ENCODE assay signal across 11 cellular contexts in the genomic region with DNA sequence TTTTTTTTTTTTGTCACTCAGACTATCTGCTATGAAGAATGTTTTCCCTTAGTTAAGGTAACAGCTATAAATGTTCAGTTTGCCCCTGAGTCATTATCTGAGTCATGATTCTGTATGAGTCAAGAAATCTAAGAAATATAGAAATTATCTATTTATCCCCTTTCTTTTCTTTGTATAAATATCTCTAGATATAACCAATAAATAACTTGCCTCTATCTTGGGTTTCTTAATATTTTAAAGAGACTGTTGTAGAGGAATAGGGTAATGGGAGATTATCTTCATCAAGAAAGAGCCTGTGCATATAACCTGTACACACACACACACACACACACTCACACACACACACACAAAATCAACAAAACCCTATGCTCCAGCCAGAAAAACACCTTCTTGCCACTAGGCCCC.
DNase-seq lines count a peak whose midpoint lies in the region; ATAC-seq and TF ChIP-seq lines count a peak whose summit lies in the region.
"Had no signal": no experiment of that assay in that cellular context is flagged by ENCODE, and none has a peak within 500 bp of the region (broad histone marks: within the 10 kb centered on the region; RNA-seq: fewer than 3 reads in every experiment).

No MANE protein-coding gene starts in this region.

- DNase-seq in Calu3 (no peak), HPDE6-E6E7 (ENCODE audit: extremely low spot score) (peak; percentile 37), amniotic epithelial cell (ENCODE audit: low read depth) (peak; percentile 71), glomerular visceral epithelial cell (ENCODE audit: extremely low spot score) (peak; percentile 52), psoas muscle (no peak), NCI-H446 (lab: John Stamatoyannopoulos, UW) (no peak), NAMALWA (ENCODE audit: low spot score) (no peak), natural killer cell (no peak)
- DNase-seq: aorta, NCI-H1092 had no signal

- H3K9me3 Mint-ChIP-seq in Calu3 (ENCODE audit: low read depth, unreplicated experiment) (no peaks in the 10 kb centered on the region), natural killer cell (no peaks in the 10 kb centered on the region)

- H3K27me3 Mint-ChIP-seq in Calu3 (ENCODE audit: unreplicated experiment): no peaks in the 10 kb centered on the region
- H3K27me3 Mint-ChIP-seq in natural killer cell (ENCODE audit: low read depth in 2 of 2): no peaks in the 10 kb centered on the region

- no peak overlapping the region for H3K27ac ChIP-seq in psoas muscle

- H3K9me3 ChIP-seq in psoas muscle: peaks cover 7% of the 10 kb centered on the region

- TF ChIP-seq CTCF in Calu3 (IDR thresholded peaks at IDR 0.05; ENCODE audit: unreplicated experiment) (no peak), psoas muscle (IDR thresholded peaks at IDR 0.05) (no peak), natural killer cell (IDR thresholded peaks at IDR 0.05) (no peak)

- peaks cover 4% of the 10 kb centered on the region for H3K36me3 Mint-ChIP-seq in Calu3 (ENCODE audit: insufficient read depth, unreplicated experiment)
- H3K36me3 Mint-ChIP-seq in natural killer cell: no peaks in the 10 kb centered on the region

- H3K4me1 Mint-ChIP-seq in Calu3 (ENCODE audit: low read depth, unreplicated experiment) (peaks cover 56% of the 10 kb centered on the region), natural killer cell (peaks cover 0 to 6% of the 10 kb centered on the region in 2 donors)
- H3K4me1 Mint-ChIP-seq: neural crest cell had no signal

- H3K4me3 Mint-ChIP-seq in Calu3 (ENCODE audit: low read depth, unreplicated experiment) (no peak overlapping the region), natural killer cell (no peak overlapping the region)
- H3K4me3 Mint-ChIP-seq: neural crest cell had no signal

- BruUV-seq in Calu3 (replicated peaks; lab: Mats Ljungman, UMichigan): no TSS peak

- ATAC-seq in psoas muscle (no peak), natural killer cell (no peak)

- intact Hi-C loops in Calu3 (cut with micrococcal nuclease; ENCODE audit: unreplicated experiment): loop anchor here (2.0 to 5.0 kb wide), 3 partner anchors 47 to 290 kb away; no protein-coding TSS in a partner anchor
- intact Hi-C loops in psoas muscle (cut with DNase I): no loop called here
- intact Hi-C loops in natural killer cell (cut with micrococcal nuclease): no loop called here

- H3K27ac Mint-ChIP-seq in Calu3 (ENCODE audit: unreplicated experiment) (peak overlapping the region; percentile 85), natural killer cell (no peak overlapping the region)

- CTCF ChIA-PET in Calu3 (lab: Charles Lee): no interaction called here

- no peaks in the 10 kb centered on the region for H3K36me3 ChIP-seq in psoas muscle (ENCODE audit: insufficient read depth in 1 of 2, low read depth in 1 of 2)

- H3K27me3 ChIP-seq in psoas muscle (ENCODE audit: insufficient read depth in 3 of 3, low read length in 2 of 3): no peaks in the 10 kb centered on the region

- no peak overlapping the region for H3K4me3 ChIP-seq in psoas muscle

- H3K4me1 ChIP-seq in psoas muscle: peaks cover 2% of the 10 kb centered on the region

Comparison
In these comparisons a context has a peak if more than half of its experiments do, and no peak if none do; other contexts are left out.
1. DNase-seq: peak in HPDE6-E6E7 (single experiment), amniotic epithelial cell (single experiment) and glomerular visceral epithelial cell (single experiment); none in Calu3 (single experiment), psoas muscle (0 of 2), NCI-H446 (0 of 2), NAMALWA (single experiment) and natural killer cell (single experiment).